22 cellular contexts compared by ENCODE assay signal in genomic region chr11:118048472-118049370, GRCh38. TPM values are rescaled to one million over a fixed set of nuclear protein-coding genes. Genes with fewer than 3 reads are reported as not detected.
DNase-seq lines count a peak whose midpoint lies in the region; ATAC-seq and TF ChIP-seq lines count a peak whose summit lies in the region.
"Had no signal": no experiment of that assay in that cellular context is flagged by ENCODE, and none has a peak within 500 bp of the region (broad histone marks: within the 10 kb centered on the region; RNA-seq: fewer than 3 reads in every experiment).

No MANE protein-coding gene starts in this region.

- H3K36me3 Mint-ChIP-seq in stimulated activated naive CD8-positive, alpha-beta T cell treated with anti-CD3 and anti-CD28 coated beads, Interleukin-15, Interleukin-2, amounts not matched to agents 100 ng/mL and 50 ng/mL, for 24 hours (ENCODE audit: low read depth): no peaks in the 10 kb centered on the region
- no peaks in the 10 kb centered on the region for H3K36me3 Mint-ChIP-seq in activated CD8-positive, alpha-beta T cell treated with anti-CD3 and anti-CD28 coated beads for 36 hours (ENCODE audit: low read depth)
- H3K36me3 Mint-ChIP-seq: activated naive CD4-positive, alpha-beta T cell treated with anti-CD3 and anti-CD28 coated beads, Interleukin-2, amount 50 U/mL, for 24 hours had no signal

- DNase-seq in stimulated activated naive CD8-positive, alpha-beta T cell treated with anti-CD3 and anti-CD28 coated beads, Interleukin-15, Interleukin-2, amounts not matched to agents 100 U/mL and 50 U/mL, for 24 hours: no peak
- DNase-seq in activated CD8-positive, alpha-beta T cell treated with anti-CD3 and anti-CD28 coated beads for 36 hours: no peak
- peak; percentile 21 for DNase-seq in left lobe of liver (ENCODE audit: low spot score)
- DNase-seq: body of pancreas, colonic mucosa, foreskin keratinocyte, KBM-7, MV-4-11, NCI-H2029 treated with DMSO at 0.1 percent for 48 hours, NCI-H510A, SW 1271 had no signal

- H3K27me3 Mint-ChIP-seq in stimulated activated naive CD8-positive, alpha-beta T cell treated with anti-CD3 and anti-CD28 coated beads, Interleukin-15, Interleukin-2, amounts not matched to agents 100 ng/mL and 50 ng/mL, for 24 hours: no peaks in the 10 kb centered on the region
- H3K27me3 Mint-ChIP-seq in activated CD8-positive, alpha-beta T cell treated with anti-CD3 and anti-CD28 coated beads for 36 hours: no peaks in the 10 kb centered on the region
- H3K27me3 Mint-ChIP-seq: activated naive CD4-positive, alpha-beta T cell treated with anti-CD3 and anti-CD28 coated beads, Interleukin-2, amount 50 U/mL, for 24 hours had no signal

- intact Hi-C loops in activated CD8-positive, alpha-beta T cell treated with anti-CD3 and anti-CD28 coated beads for 36 hours (cut with micrococcal nuclease): no loop called here

- no peaks in the 10 kb centered on the region for H3K9me3 Mint-ChIP-seq in stimulated activated naive CD8-positive, alpha-beta T cell treated with anti-CD3 and anti-CD28 coated beads, Interleukin-15, Interleukin-2, amounts not matched to agents 100 ng/mL and 50 ng/mL, for 24 hours
- no peaks in the 10 kb centered on the region for H3K9me3 Mint-ChIP-seq in activated CD8-positive, alpha-beta T cell treated with anti-CD3 and anti-CD28 coated beads for 36 hours
- H3K9me3 Mint-ChIP-seq: activated naive CD4-positive, alpha-beta T cell treated with anti-CD3 and anti-CD28 coated beads, Interleukin-2, amount 50 U/mL, for 24 hours had no signal

- no peak overlapping the region for H3K4me3 Mint-ChIP-seq in stimulated activated naive CD8-positive, alpha-beta T cell treated with anti-CD3 and anti-CD28 coated beads, Interleukin-15, Interleukin-2, amounts not matched to agents 100 ng/mL and 50 ng/mL, for 24 hours
- no peak overlapping the region for H3K4me3 Mint-ChIP-seq in activated CD8-positive, alpha-beta T cell treated with anti-CD3 and anti-CD28 coated beads for 36 hours

- CTCF ChIA-PET in activated CD8-positive, alpha-beta T cell treated with anti-CD3 and anti-CD28 coated beads for 36 hours (lab: Charles Lee): interaction anchor here (0.8 to 3.6 kb wide), 6 partner anchors 39 to 231 kb away, joined by 3 to 24 read pairs (median 8); no protein-coding TSS in a partner anchor

- POLR2A ChIA-PET in activated CD8-positive, alpha-beta T cell treated with anti-CD3 and anti-CD28 coated beads for 36 hours (lab: Charles Lee): interaction anchor here (0.6 to 5.8 kb wide), 9 partner anchors 9 to 96 kb away, joined by 3 to 155 read pairs (median 3); partner anchors contain the start of gene IL10RA

- H3K27ac Mint-ChIP-seq in stimulated activated naive CD8-positive, alpha-beta T cell treated with anti-CD3 and anti-CD28 coated beads, Interleukin-15, Interleukin-2, amounts not matched to agents 100 ng/mL and 50 ng/mL, for 24 hours: peak overlapping the region; percentile 86
- H3K27ac Mint-ChIP-seq in activated CD8-positive, alpha-beta T cell treated with anti-CD3 and anti-CD28 coated beads for 36 hours: peak overlapping the region; percentile 83

- peaks cover 90% of the 10 kb centered on the region for H3K4me1 Mint-ChIP-seq in stimulated activated naive CD8-positive, alpha-beta T cell treated with anti-CD3 and anti-CD28 coated beads, Interleukin-15, Interleukin-2, amounts not matched to agents 100 ng/mL and 50 ng/mL, for 24 hours (ENCODE audit: low read depth)
- H3K4me1 Mint-ChIP-seq in activated CD8-positive, alpha-beta T cell treated with anti-CD3 and anti-CD28 coated beads for 36 hours (ENCODE audit: low read depth): peaks cover 89% of the 10 kb centered on the region

- ATAC-seq in stimulated activated naive CD8-positive, alpha-beta T cell treated with anti-CD3 and anti-CD28 coated beads, Interleukin-15, Interleukin-2, amounts not matched to agents 100 U/mL and 50 U/mL, for 24 hours: no peak
- no peak for ATAC-seq in activated CD8-positive, alpha-beta T cell treated with anti-CD3 and anti-CD28 coated beads for 36 hours
- ATAC-seq in left lobe of liver: no peak
- no peak for ATAC-seq in HG02623 (IDR thresholded peaks at IDR 0.05; ENCODE audit: unreplicated experiment)
- no peak for ATAC-seq in HG03175 (IDR thresholded peaks at IDR 0.05; ENCODE audit: unreplicated experiment)
- ATAC-seq in GM18502 (IDR thresholded peaks at IDR 0.05; ENCODE audit: poor library complexity, unreplicated experiment): no peak
- ATAC-seq: body of pancreas, foreskin keratinocyte, HCT116, sciatic nerve had no signal

- TF ChIP-seq CTCF in activated CD8-positive, alpha-beta T cell treated with anti-CD3 and anti-CD28 coated beads for 36 hours (IDR thresholded peaks at IDR 0.05): no peak

RNA-seq across cellular contexts. Expression of gene TMPRSS4, which starts 28.2 kb away (rescaled TPM):
- not detected for total RNA-seq in activated CD8-positive, alpha-beta T cell treated with anti-CD3 and anti-CD28 coated beads for 36 hours
- total RNA-seq in left lobe of liver: not detected
- total RNA-seq: endothelial cell of umbilical vein, G401, RPMI7951, sciatic nerve had no signal

RNA-seq across cellular contexts. Expression of gene SMIM35, which starts 38.0 kb away (rescaled TPM):
- under 1 TPM; 0.27 to 0.32 TPM for total RNA-seq in activated CD8-positive, alpha-beta T cell treated with anti-CD3 and anti-CD28 coated beads for 36 hours
- 0.08 TPM for total RNA-seq in left lobe of liver
- total RNA-seq: body of pancreas, colonic mucosa, endothelial cell of umbilical vein, foreskin keratinocyte, G401, RPMI7951, sciatic nerve, urinary bladder had no signal
